ENCODE assay signal across 1 cellular context in the genomic region with DNA sequence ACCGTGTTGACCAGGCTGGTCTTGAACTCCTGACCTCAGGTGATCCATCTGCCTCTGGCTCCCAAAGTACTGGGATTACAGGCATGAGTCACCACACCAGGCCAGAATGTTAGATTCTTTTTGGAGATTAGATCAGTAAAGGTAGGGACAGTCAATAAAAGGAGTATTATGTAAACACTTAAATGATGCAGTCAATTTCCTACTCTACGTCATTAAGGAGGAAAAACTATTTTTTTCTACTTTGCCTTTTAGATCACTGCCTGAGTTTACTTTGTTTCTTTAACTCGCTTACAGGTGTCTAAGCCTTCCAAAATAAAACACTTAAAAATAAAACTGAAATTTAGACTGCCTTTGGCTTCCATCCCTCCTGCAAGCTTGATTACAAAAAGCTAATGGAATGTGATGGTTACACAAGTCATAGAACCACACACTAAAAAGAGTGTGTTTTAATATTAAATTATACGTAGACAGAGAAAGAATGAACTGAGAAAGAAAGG.
TF ChIP-seq lines count a peak whose summit lies in the region.

No MANE protein-coding gene starts in this region.

TF ChIP-seq in GM23338, 12 proteins besides CTCF, POLR2A, EP300 and RAD21 (continued from another document):
- TF ChIP-seq, protein P1, sequence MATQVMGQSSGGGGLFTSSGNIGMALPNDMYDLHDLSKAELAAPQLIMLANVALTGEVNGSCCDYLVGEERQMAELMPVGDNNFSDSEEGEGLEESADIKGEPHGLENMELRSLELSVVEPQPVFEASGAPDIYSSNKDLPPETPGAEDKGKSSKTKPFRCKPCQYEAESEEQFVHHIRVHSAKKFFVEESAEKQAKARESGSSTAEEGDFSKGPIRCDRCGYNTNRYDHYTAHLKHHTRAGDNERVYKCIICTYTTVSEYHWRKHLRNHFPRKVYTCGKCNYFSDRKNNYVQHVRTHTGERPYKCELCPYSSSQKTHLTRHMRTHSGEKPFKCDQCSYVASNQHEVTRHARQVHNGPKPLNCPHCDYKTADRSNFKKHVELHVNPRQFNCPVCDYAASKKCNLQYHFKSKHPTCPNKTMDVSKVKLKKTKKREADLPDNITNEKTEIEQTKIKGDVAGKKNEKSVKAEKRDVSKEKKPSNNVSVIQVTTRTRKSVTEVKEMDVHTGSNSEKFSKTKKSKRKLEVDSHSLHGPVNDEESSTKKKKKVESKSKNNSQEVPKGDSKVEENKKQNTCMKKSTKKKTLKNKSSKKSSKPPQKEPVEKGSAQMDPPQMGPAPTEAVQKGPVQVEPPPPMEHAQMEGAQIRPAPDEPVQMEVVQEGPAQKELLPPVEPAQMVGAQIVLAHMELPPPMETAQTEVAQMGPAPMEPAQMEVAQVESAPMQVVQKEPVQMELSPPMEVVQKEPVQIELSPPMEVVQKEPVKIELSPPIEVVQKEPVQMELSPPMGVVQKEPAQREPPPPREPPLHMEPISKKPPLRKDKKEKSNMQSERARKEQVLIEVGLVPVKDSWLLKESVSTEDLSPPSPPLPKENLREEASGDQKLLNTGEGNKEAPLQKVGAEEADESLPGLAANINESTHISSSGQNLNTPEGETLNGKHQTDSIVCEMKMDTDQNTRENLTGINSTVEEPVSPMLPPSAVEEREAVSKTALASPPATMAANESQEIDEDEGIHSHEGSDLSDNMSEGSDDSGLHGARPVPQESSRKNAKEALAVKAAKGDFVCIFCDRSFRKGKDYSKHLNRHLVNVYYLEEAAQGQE (IDR thresholded peaks at IDR 0.05; ENCODE audit: unreplicated experiment) = no peak
- TF ChIP-seq ZNF331 (CRISPR knock-in tag; IDR thresholded peaks at IDR 0.05; ENCODE audit: low read depth) (no peak), CREB1 (CRISPR knock-in tag; IDR thresholded peaks at IDR 0.05; ENCODE audit: low read depth) (no peak), EZH2 (IDR thresholded peaks at IDR 0.05; ENCODE audit: low read depth, unreplicated experiment) (no peak), EZH2phosphoT487 (IDR thresholded peaks at IDR 0.05; ENCODE audit: unreplicated experiment) (no peak)
- TF ChIP-seq, protein P2, sequence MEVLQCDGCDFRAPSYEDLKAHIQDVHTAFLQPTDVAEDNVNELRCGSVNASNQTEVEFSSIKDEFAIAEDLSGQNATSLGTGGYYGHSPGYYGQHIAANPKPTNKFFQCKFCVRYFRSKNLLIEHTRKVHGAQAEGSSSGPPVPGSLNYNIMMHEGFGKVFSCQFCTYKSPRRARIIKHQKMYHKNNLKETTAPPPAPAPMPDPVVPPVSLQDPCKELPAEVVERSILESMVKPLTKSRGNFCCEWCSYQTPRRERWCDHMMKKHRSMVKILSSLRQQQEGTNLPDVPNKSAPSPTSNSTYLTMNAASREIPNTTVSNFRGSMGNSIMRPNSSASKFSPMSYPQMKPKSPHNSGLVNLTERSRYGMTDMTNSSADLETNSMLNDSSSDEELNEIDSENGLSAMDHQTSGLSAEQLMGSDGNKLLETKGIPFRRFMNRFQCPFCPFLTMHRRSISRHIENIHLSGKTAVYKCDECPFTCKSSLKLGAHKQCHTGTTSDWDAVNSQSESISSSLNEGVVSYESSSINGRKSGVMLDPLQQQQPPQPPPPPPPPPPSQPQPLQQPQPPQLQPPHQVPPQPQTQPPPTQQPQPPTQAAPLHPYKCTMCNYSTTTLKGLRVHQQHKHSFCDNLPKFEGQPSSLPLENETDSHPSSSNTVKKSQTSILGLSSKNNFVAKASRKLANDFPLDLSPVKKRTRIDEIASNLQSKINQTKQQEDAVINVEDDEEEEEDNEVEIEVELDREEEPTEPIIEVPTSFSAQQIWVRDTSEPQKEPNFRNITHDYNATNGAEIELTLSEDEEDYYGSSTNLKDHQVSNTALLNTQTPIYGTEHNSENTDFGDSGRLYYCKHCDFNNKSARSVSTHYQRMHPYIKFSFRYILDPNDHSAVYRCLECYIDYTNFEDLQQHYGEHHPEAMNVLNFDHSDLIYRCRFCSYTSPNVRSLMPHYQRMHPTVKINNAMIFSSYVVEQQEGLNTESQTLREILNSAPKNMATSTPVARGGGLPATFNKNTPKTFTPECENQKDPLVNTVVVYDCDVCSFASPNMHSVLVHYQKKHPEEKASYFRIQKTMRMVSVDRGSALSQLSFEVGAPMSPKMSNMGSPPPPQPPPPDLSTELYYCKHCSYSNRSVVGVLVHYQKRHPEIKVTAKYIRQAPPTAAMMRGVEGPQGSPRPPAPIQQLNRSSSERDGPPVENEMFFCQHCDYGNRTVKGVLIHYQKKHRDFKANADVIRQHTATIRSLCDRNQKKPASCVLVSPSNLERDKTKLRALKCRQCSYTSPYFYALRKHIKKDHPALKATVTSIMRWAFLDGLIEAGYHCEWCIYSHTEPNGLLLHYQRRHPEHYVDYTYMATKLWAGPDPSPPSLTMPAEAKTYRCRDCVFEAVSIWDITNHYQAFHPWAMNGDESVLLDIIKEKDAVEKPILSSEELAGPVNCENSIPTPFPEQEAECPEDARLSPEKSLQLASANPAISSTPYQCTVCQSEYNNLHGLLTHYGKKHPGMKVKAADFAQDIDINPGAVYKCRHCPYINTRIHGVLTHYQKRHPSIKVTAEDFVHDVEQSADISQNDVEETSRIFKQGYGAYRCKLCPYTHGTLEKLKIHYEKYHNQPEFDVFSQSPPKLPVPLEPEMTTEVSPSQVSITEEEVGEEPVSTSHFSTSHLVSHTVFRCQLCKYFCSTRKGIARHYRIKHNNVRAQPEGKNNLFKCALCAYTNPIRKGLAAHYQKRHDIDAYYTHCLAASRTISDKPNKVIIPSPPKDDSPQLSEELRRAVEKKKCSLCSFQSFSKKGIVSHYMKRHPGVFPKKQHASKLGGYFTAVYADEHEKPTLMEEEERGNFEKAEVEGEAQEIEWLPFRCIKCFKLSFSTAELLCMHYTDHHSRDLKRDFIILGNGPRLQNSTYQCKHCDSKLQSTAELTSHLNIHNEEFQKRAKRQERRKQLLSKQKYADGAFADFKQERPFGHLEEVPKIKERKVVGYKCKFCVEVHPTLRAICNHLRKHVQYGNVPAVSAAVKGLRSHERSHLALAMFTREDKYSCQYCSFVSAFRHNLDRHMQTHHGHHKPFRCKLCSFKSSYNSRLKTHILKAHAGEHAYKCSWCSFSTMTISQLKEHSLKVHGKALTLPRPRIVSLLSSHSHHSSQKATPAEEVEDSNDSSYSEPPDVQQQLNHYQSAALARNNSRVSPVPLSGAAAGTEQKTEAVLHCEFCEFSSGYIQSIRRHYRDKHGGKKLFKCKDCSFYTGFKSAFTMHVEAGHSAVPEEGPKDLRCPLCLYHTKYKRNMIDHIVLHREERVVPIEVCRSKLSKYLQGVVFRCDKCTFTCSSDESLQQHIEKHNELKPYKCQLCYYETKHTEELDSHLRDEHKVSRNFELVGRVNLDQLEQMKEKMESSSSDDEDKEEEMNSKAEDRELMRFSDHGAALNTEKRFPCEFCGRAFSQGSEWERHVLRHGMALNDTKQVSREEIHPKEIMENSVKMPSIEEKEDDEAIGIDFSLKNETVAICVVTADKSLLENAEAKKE (CRISPR knock-in tag; IDR thresholded peaks at IDR 0.05) = no peak
